2 cellular contexts compared by ENCODE assay signal in the genomic region with DNA sequence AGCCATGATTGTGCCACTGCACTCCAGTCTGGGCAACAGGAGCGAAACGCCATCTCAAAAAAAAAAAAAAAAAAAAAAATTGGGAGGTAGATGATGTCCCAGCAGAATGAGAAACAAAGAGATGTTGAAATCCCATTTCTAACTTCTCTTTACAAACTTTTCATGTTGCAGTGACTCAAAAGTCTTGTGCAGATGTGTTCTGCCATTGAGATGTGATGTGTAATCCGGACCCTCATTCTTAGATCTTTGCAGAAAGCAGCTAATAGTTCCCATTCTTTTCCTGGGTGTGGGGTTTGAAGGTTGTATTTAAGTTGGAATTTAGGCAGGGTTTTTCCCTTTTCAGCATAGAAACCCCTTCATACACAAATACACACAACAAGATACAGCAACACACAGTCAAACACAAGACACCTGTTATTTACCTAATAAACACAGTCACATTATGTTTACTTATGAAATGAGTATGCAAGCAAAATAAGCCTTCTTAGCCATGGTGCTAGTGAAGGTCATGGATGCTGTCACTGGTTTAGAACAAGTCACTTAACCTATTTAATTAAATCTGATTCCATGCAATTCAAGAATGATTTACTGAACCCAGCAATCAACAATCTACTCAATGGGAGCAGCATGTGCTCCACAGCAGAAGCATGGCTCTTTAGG.
TF ChIP-seq lines count a peak whose summit lies in the region.

No MANE protein-coding gene starts in this region.

TF ChIP-seq in SK-N-SH, 30 proteins besides CTCF, POLR2A, EP300 and RAD21:
- TF ChIP-seq, protein P1, sequence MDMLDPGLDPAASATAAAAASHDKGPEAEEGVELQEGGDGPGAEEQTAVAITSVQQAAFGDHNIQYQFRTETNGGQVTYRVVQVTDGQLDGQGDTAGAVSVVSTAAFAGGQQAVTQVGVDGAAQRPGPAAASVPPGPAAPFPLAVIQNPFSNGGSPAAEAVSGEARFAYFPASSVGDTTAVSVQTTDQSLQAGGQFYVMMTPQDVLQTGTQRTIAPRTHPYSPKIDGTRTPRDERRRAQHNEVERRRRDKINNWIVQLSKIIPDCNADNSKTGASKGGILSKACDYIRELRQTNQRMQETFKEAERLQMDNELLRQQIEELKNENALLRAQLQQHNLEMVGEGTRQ (IDR thresholded peaks at IDR 0.05; ENCODE audit: borderline replicate concordance, low read depth, low read length) = no peak
- TF ChIP-seq, protein P2, sequence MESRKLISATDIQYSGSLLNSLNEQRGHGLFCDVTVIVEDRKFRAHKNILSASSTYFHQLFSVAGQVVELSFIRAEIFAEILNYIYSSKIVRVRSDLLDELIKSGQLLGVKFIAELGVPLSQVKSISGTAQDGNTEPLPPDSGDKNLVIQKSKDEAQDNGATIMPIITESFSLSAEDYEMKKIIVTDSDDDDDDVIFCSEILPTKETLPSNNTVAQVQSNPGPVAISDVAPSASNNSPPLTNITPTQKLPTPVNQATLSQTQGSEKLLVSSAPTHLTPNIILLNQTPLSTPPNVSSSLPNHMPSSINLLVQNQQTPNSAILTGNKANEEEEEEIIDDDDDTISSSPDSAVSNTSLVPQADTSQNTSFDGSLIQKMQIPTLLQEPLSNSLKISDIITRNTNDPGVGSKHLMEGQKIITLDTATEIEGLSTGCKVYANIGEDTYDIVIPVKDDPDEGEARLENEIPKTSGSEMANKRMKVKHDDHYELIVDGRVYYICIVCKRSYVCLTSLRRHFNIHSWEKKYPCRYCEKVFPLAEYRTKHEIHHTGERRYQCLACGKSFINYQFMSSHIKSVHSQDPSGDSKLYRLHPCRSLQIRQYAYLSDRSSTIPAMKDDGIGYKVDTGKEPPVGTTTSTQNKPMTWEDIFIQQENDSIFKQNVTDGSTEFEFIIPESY (IDR thresholded peaks at IDR 0.05; ENCODE audit: borderline replicate concordance, low read depth) = no peak
- TF ChIP-seq GATA2 (CRISPR knock-in tag; IDR thresholded peaks at IDR 0.05) (no peak), TCF12 (IDR thresholded peaks at IDR 0.05) (no peak), RFX5 (IDR thresholded peaks at IDR 0.05; ENCODE audit: low read length) (no peak), CHD2 (IDR thresholded peaks at IDR 0.05; ENCODE audit: low read length, partially characterized antibody) (no peak), GABPA (IDR thresholded peaks at IDR 0.05; ENCODE audit: low read depth) (no peak), ELF1 (IDR thresholded peaks at IDR 0.05) (no peak), SIN3A (IDR thresholded peaks at IDR 0.05; ENCODE audit: borderline replicate concordance, low read depth, low read length) (no peak), MEF2A (IDR thresholded peaks at IDR 0.05; ENCODE audit: borderline replicate concordance, low read depth) (no peak), SMC3 (IDR thresholded peaks at IDR 0.05; ENCODE audit: low read depth, low read length) (no peak), FOXM1 (IDR thresholded peaks at IDR 0.05; ENCODE audit: low read depth) (no peak)
- TF ChIP-seq, protein P3, sequence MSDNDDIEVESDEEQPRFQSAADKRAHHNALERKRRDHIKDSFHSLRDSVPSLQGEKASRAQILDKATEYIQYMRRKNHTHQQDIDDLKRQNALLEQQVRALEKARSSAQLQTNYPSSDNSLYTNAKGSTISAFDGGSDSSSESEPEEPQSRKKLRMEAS (IDR thresholded peaks at IDR 0.05; ENCODE audit: low read depth) = no peak
- TF ChIP-seq, protein P4, sequence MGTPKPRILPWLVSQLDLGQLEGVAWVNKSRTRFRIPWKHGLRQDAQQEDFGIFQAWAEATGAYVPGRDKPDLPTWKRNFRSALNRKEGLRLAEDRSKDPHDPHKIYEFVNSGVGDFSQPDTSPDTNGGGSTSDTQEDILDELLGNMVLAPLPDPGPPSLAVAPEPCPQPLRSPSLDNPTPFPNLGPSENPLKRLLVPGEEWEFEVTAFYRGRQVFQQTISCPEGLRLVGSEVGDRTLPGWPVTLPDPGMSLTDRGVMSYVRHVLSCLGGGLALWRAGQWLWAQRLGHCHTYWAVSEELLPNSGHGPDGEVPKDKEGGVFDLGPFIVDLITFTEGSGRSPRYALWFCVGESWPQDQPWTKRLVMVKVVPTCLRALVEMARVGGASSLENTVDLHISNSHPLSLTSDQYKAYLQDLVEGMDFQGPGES (IDR thresholded peaks at IDR 0.05; ENCODE audit: low read depth, low read length) = no peak
- TF ChIP-seq, protein P5, sequence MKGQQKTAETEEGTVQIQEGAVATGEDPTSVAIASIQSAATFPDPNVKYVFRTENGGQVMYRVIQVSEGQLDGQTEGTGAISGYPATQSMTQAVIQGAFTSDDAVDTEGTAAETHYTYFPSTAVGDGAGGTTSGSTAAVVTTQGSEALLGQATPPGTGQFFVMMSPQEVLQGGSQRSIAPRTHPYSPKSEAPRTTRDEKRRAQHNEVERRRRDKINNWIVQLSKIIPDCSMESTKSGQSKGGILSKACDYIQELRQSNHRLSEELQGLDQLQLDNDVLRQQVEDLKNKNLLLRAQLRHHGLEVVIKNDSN (IDR thresholded peaks at IDR 0.05; ENCODE audit: borderline replicate concordance, low read depth) = no peak

TF ChIP-seq in liver, 16 proteins besides CTCF, POLR2A, EP300 and RAD21:
- TF ChIP-seq JUND (IDR thresholded peaks at IDR 0.05) (no peak), EGR1 (IDR thresholded peaks at IDR 0.05; ENCODE audit: low read depth in 2 of 2) (no peak), RXRA (IDR thresholded peaks at IDR 0.05) (no peak), FOXA2 (IDR thresholded peaks at IDR 0.05) (no peak), HNF4G (IDR thresholded peaks at IDR 0.05) (no peak), YY1 (IDR thresholded peaks at IDR 0.05) (peak; percentile 36)
